Comparison of ENCODE assay signal across 8 cellular contexts in the genomic region with DNA sequence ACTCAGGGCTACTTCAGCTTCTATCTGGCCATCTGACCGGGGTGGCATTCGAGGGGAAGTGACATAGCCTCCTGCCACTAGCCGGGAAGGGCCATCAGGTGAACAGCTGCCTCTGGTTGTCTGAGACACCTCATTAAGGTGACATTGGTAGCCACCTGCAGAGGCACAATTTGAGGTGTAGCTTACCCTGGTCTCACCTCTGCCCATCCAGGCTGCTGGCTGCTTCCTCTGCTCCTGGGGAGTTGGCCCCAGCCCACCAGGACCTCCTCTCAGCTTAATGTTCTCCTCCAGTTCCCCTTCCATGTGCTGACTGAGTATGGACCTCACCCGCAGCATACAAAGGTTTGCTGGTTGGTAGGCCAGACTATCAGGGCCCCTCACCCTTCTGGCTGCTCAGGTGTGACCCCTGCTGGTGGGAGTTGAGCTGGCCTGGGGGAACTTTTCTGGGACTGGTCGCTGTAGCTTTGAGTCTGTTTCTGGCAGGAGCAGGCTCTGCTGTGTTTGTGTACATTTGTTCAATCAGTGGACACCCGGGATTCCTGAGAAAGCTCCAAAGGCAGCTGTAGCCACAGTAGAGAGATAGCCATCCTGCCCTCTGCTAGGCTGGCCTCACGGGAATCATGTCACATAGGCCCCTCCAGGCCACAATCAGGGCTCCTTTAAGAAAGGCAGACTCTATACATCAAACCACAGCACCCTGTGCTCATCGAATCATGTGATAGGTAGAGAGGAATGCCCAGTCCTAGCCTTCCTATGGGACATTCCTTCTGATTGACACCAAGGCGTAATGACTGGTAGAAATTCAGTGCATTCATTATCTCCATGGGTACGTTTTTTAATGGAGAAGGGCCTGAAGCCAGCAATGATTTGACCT.
DNase-seq lines count a peak whose midpoint lies in the region; ATAC-seq, FAIRE-seq and TF ChIP-seq lines count a peak whose summit lies in the region.

No MANE protein-coding gene starts in this region.

- H3K27me3 Mint-ChIP-seq in naive thymus-derived CD8-positive, alpha-beta T cell = peaks cover 0 to 8% (median 4%) of the 10 kb centered on the region in 5 donors

- H3K27ac Mint-ChIP-seq in naive thymus-derived CD8-positive, alpha-beta T cell = peak overlapping the region in 2 of 10 donors; percentile 60 to 61

- POLR2A ChIA-PET in naive thymus-derived CD8-positive, alpha-beta T cell (lab: Charles Lee) = interaction anchor here (0.5 to 0.8 kb wide), 2 partner anchors 267 to 275 kb away, joined by 4 to 5 read pairs; no protein-coding TSS in a partner anchor

- peaks cover 0 to 6% (median 3%) of the 10 kb centered on the region in 4 donors for H3K4me1 Mint-ChIP-seq in naive thymus-derived CD8-positive, alpha-beta T cell

- TF ChIP-seq CTCF in 22Rv1 (IDR thresholded peaks at IDR 0.05) = peak; percentile 77

- DNase-seq in GM12891 (ENCODE audit: insufficient read length, low spot score) (peak; percentile 35), NCI-H510A treated with DMSO at 0.1 percent for 48 hours (lab: John Stamatoyannopoulos, UW) (peak; percentile 25), erythroblast (lab: John Stamatoyannopoulos, UW) (peak; percentile 17 to 62), DMS79 treated with DMSO at 0.1 percent for 48 hours (lab: John Stamatoyannopoulos, UW) (no peak)
- DNase-seq in activated CD8-positive, alpha-beta memory T cell treated with anti-CD3 and anti-CD28 coated beads, Interleukin-2, amount 50 U/mL, for 1 hour (ENCODE audit: extremely low read depth) = peak; percentile 20
- DNase-seq in naive thymus-derived CD8-positive, alpha-beta T cell = peak; percentile 30 to 80 (median 56)
- peak; percentile 24 to 76 (median 56) for DNase-seq in stimulated activated naive CD4-positive, alpha-beta T cell (lab: John Stamatoyannopoulos, UW)

- no peaks in the 10 kb centered on the region for H3K36me3 Mint-ChIP-seq in naive thymus-derived CD8-positive, alpha-beta T cell

- H3K27ac ChIP-seq in 22Rv1 = no peak overlapping the region

- H3K9me3 Mint-ChIP-seq in naive thymus-derived CD8-positive, alpha-beta T cell = no peaks in the 10 kb centered on the region

- peak; percentile 86 for FAIRE-seq in GM12891 (lab: Jason Lieb, UNC)

- no peak overlapping the region for H3K4me3 Mint-ChIP-seq in naive thymus-derived CD8-positive, alpha-beta T cell

- TF ChIP-seq POLR2A in GM12891 (IDR thresholded peaks at IDR 0.05; ENCODE audit: low read depth, low read length) (no peak), erythroblast (IDR thresholded peaks at IDR 0.05; ENCODE audit: low read length) (no peak)

- ATAC-seq in naive thymus-derived CD8-positive, alpha-beta T cell = peak; percentile 45 to 69

TF ChIP-seq in GM12891, 5 proteins besides CTCF, POLR2A, EP300 and RAD21:
- TF ChIP-seq SPI1 (IDR thresholded peaks at IDR 0.05; ENCODE audit: low read depth, low read length) = no peak
- TF ChIP-seq POU2F2 (IDR thresholded peaks at IDR 0.05; ENCODE audit: low read depth, low read length) = no peak
- no peak for TF ChIP-seq TAF1 (IDR thresholded peaks at IDR 0.05; ENCODE audit: low read depth, low read length)
- TF ChIP-seq POLR2AphosphoS5 (IDR thresholded peaks at IDR 0.05; ENCODE audit: low read depth, low read length) = no peak
- TF ChIP-seq PAX5 (IDR thresholded peaks at IDR 0.05; ENCODE audit: insufficient read depth, low read length, severe bottlenecking) = no peak
